2 cellular contexts compared by ENCODE assay signal in the genomic region with DNA sequence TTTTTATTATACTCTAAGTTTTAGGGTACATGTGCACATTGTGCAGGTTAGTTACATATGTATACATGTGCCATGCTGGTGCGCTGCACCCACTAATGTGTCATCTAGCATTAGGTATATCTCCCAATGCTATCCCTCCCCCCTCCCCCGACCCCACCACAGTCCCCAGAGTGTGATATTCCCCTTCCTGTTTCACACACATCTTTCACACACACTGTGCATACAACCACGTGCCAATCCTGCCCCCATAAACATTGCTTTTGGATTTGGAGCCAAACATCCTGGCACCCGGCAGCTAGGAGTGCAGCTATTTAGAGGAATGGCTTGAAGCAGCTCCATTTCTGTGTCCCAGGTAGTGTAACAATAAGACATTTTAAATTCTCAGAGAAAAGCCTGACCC. TPM values are rescaled to one million over a fixed set of nuclear protein-coding genes. Genes with fewer than 3 reads are reported as not detected.
"Had no signal": no experiment of that assay in that cellular context is flagged by ENCODE, and none has a peak within 500 bp of the region (broad histone marks: within the 10 kb centered on the region; RNA-seq: fewer than 3 reads in every experiment).

No MANE protein-coding gene starts in this region.

RNA-seq across cellular contexts. Expression of gene FAM72D, which starts 51.4 kb away (rescaled TPM):
- total RNA-seq: thoracic aorta, transverse colon had no signal
